1 cellular context compared by ENCODE assay signal in the genomic region with DNA sequence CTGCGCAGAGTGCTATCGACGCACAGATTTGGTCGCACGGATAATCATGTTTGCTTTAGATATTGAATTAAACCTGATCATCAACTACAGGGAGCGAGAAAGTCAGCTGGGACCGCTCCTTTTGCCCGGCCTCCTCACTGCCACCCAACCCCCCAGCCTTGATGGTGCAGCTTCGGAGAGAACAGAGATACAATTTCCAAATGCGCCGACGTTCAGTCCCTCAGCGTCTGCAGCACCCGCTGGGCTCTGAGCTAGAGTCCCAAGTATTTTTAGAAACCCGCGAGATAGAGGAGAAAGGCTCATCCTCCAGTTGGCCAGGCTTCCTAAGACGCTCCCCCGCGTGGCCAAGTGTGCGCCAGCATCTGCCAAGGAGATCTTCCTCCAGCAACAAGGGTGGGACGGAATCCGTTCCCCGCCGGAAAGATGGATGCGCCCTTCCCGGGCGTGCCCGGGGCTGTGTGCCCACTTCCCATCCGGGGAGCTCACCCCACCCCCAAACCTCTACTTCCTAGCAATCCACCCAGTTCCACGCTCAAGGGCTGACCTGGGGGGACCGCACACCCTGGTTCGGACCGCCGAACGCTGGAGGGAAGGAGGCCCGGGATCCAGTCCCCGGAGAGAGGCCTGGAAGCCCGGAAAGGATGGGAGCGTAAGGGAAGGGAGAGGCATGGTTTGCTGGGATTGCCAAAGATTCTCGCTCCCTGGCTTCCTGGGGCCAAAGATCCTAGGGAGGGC.
TF ChIP-seq lines count a peak whose summit lies in the region.

No MANE protein-coding gene starts in this region.

TF ChIP-seq in H1, 55 proteins besides CTCF, POLR2A, EP300 and RAD21:
- peak; percentile 19; the same call in 1 of the 2 replicates for TF ChIP-seq TBP (IDR thresholded peaks at IDR 0.05; ENCODE audit: low read depth, low read length)
- no peak for TF ChIP-seq EGR1 (IDR thresholded peaks at IDR 0.05; ENCODE audit: borderline replicate concordance, low read depth, low read length)
- no peak for TF ChIP-seq KDM5A (IDR thresholded peaks at IDR 0.05; ENCODE audit: low read length)
- TF ChIP-seq CTBP2 (IDR thresholded peaks at IDR 0.05; ENCODE audit: borderline replicate concordance, insufficient read depth, insufficient read length, low read length): peak; percentile 95
- TF ChIP-seq EZH2 (IDR thresholded peaks at IDR 0.05; ENCODE audit: low read depth, low read length, severe bottlenecking): peak; percentile 97
- peak; percentile 23; the same call in 1 of the 2 replicates for TF ChIP-seq RBBP5 (IDR thresholded peaks at IDR 0.05; ENCODE audit: borderline replicate concordance, low read depth, low read length)
- TF ChIP-seq ASH2L (IDR thresholded peaks at IDR 0.05; ENCODE audit: low read length): no peak
- no peak for TF ChIP-seq SIX5 (IDR thresholded peaks at IDR 0.05; ENCODE audit: low read depth, low read length)
- peak; percentile 26 for TF ChIP-seq RNF2 (IDR thresholded peaks at IDR 0.05; ENCODE audit: borderline replicate concordance, low read depth, low read length, missing control alignments, poor library complexity, severe bottlenecking)
- peak; percentile 94 for TF ChIP-seq SUZ12 (IDR thresholded peaks at IDR 0.05; ENCODE audit: low read length)
- peak; percentile 43 for TF ChIP-seq KDM4A (IDR thresholded peaks at IDR 0.05; ENCODE audit: low read depth, low read length, severe bottlenecking)
